Comparison of ENCODE assay signal across 8 cellular contexts in genomic region chr6:29748391-29749352, GRCh38. TPM values are rescaled to one million over a fixed set of nuclear protein-coding genes. Genes with fewer than 3 reads are reported as not detected.
A peak's percentile ranks its signal among the peaks of the same experiment; 100 is the strongest.
DNase-seq lines count a peak whose midpoint lies in the region; ATAC-seq and TF ChIP-seq lines count a peak whose summit lies in the region.

No MANE protein-coding gene starts in this region.

- peak overlapping the region; percentile 96 for H3K27ac Mint-ChIP-seq in T-helper 1 cell treated with Interleukin-12 subunit alpha and Interleukin-12 subunit beta and Interleukin-4 antibody, amounts not matched to agents 30 μg/mL and 1 μg/mL, for 36 hours

- peak overlapping the region; percentile 100 for H3K4me3 Mint-ChIP-seq in T-helper 1 cell treated with Interleukin-12 subunit alpha and Interleukin-12 subunit beta and Interleukin-4 antibody, amounts not matched to agents 30 μg/mL and 1 μg/mL, for 36 hours

- H3K27me3 Mint-ChIP-seq in T-helper 1 cell treated with Interleukin-12 subunit alpha and Interleukin-12 subunit beta and Interleukin-4 antibody, amounts not matched to agents 30 μg/mL and 1 μg/mL, for 36 hours (ENCODE audit: low read depth): no peaks in the 10 kb centered on the region

- H3K27me3 ChIP-seq in right cardiac atrium (ENCODE audit: control insufficient read depth, insufficient read depth) (no peaks in the 10 kb centered on the region), rectal smooth muscle tissue (ENCODE audit: control insufficient read depth, insufficient read depth, low read length) (no peaks in the 10 kb centered on the region), uterus (no peaks in the 10 kb centered on the region)

- H3K9me3 ChIP-seq in right cardiac atrium (ENCODE audit: control insufficient read depth, low read length): no peaks in the 10 kb centered on the region
- H3K9me3 ChIP-seq in uterus: no peaks in the 10 kb centered on the region

- ATAC-seq in GM21529 (IDR thresholded peaks at IDR 0.05; ENCODE audit: unreplicated experiment) (peak; percentile 82), right cardiac atrium (peak; percentile 87 to 90)

- in situ Hi-C loops in KBM-7 (cut with MboI; ENCODE audit: low pct_unique_long_range_greater_than_20kb, low sequenced_read_pairs): no loop called here

- H3K9me3 Mint-ChIP-seq in T-helper 1 cell treated with Interleukin-12 subunit alpha and Interleukin-12 subunit beta and Interleukin-4 antibody, amounts not matched to agents 30 μg/mL and 1 μg/mL, for 36 hours: no peaks in the 10 kb centered on the region

- peaks cover 15% of the 10 kb centered on the region for H3K36me3 Mint-ChIP-seq in T-helper 1 cell treated with Interleukin-12 subunit alpha and Interleukin-12 subunit beta and Interleukin-4 antibody, amounts not matched to agents 30 μg/mL and 1 μg/mL, for 36 hours (ENCODE audit: low read depth)

- no peaks in the 10 kb centered on the region for H3K36me3 ChIP-seq in rectal smooth muscle tissue (ENCODE audit: control insufficient read depth, insufficient read depth, low read length)
- H3K36me3 ChIP-seq in uterus: no peaks in the 10 kb centered on the region

- peaks cover 51% of the 10 kb centered on the region for H3K4me1 Mint-ChIP-seq in T-helper 1 cell treated with Interleukin-12 subunit alpha and Interleukin-12 subunit beta and Interleukin-4 antibody, amounts not matched to agents 30 μg/mL and 1 μg/mL, for 36 hours (ENCODE audit: low read depth)

- peak; percentile 52 to 90 for TF ChIP-seq POLR2A in uterus (IDR thresholded peaks at IDR 0.05)

- DNase-seq in DMS79 treated with DMSO at 0.1 percent for 48 hours (lab: John Stamatoyannopoulos, UW): peak; percentile 54
- DNase-seq in KBM-7: peak; percentile 89
- peak in 54 of 56 donors; percentile 8 to 91 (median 72) for DNase-seq in amygdala (lab: John Stamatoyannopoulos, UW)
- peak; percentile 95 to 97 (median 97) for DNase-seq in right cardiac atrium
- DNase-seq in uterus: peak; percentile 94 to 95

- H3K27ac ChIP-seq in right cardiac atrium (ENCODE audit: low read length) (peak overlapping the region; percentile 91), rectal smooth muscle tissue (ENCODE audit: low read depth, low read length) (peak overlapping the region; percentile 28), uterus (peak overlapping the region; percentile 77 to 81)

- WGBS in right cardiac atrium: under 1% methylated on average over 65 of the region's 65 CpGs

- H3K4me3 ChIP-seq in right cardiac atrium (ENCODE audit: low read length) (peak overlapping the region; percentile 71), rectal smooth muscle tissue (ENCODE audit: low read length) (peak overlapping the region; percentile 73), uterus (peak overlapping the region; percentile 64 to 73)

- H3K4me1 ChIP-seq in right cardiac atrium (ENCODE audit: control insufficient read depth, insufficient read depth, low read length) (peaks cover 8% of the 10 kb centered on the region), rectal smooth muscle tissue (ENCODE audit: control insufficient read depth, insufficient read depth, low read length) (peaks cover 3% of the 10 kb centered on the region), uterus (peaks cover 0 to 6% of the 10 kb centered on the region in 2 donors)

- H3K9ac ChIP-seq in rectal smooth muscle tissue (ENCODE audit: low read length): no peak overlapping the region

- intact Hi-C loops in right cardiac atrium (cut with DNase I) (no loop called here), uterus (cut with DNase I; ENCODE audit: low total_unique reads) (no loop called here)

- peak in 1 of 4 experiments; percentile 2 for TF ChIP-seq CTCF in uterus (IDR thresholded peaks at IDR 0.05)

RNA-seq across cellular contexts. Expression of gene HLA-F, which starts 25.4 kb away (rescaled TPM):
- total RNA-seq in right cardiac atrium (10 to 100 TPM; 26.8 to 50.5 (median 46.6) TPM), uterus (100 to 1,000 TPM in 2 of 4 donors, 10 to 100 TPM in 2; 14.2 to 146 (median 104) TPM)
- 46.7 TPM for polyA plus RNA-seq in right cardiac atrium

Comparison
In these comparisons a context has a peak if more than half of its experiments do, and no peak if none do; other contexts are left out.
1. Peak in every context shown above with its lines: DNase-seq, ATAC-seq, H3K4me3 ChIP-seq and H3K27ac ChIP-seq.
2. H3K27ac ChIP-seq: peak in every context shown above with its lines; median percentile 91 in right cardiac atrium; 79 in uterus; 28 in rectal smooth muscle tissue.